11 cellular contexts compared by ENCODE assay signal in the genomic region with DNA sequence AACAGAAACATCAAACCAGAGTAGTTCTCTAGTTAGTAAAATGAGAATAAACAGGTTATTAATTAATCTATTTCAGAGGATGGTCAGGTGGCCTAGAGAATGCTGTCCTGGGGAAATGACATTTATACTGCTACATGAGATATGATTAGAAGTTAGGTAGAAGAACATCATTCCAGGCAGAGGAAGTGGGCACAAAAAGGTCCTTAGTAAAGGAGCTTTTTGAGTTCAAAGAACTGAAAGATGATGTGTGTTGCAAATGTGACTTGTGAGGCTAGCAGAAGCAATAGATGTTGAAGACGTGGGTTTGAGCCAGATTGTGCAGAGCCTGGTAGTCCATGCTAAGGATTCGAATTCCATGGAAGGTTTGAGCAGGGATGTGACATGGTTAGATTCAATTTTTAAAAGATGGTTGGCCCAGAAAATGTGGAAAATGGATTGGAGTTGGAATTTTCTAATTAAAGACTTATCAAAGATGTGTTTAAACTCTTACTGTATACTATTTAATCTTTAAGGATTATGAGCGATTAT. TPM values are rescaled to one million over a fixed set of nuclear protein-coding genes. Genes with fewer than 3 reads are reported as not detected.
DNase-seq lines count a peak whose midpoint lies in the region; ATAC-seq and TF ChIP-seq lines count a peak whose summit lies in the region.
"Had no signal": no experiment of that assay in that cellular context is flagged by ENCODE, and none has a peak within 500 bp of the region (broad histone marks: within the 10 kb centered on the region; RNA-seq: fewer than 3 reads in every experiment).

No MANE protein-coding gene starts in this region.

- H3K36me3 Mint-ChIP-seq in activated naive CD4-positive, alpha-beta T cell treated with anti-CD3 and anti-CD28 coated beads, Interleukin-2, amount 50 U/mL, for 24 hours = peaks cover 5% of the 10 kb centered on the region
- H3K36me3 Mint-ChIP-seq in type B pancreatic cell = peaks cover 17% of the 10 kb centered on the region

- peaks cover 3 to 16% of the 10 kb centered on the region in 2 experiments; a peak in 3 of 4 replicates for H3K4me1 ChIP-seq in SK-N-SH (ENCODE audit: control insufficient read depth in 1 of 2, insufficient read depth in 2 of 2, low read depth in 1 of 2, low read length in 1 of 2)
- peaks cover 5% of the 10 kb centered on the region for H3K4me1 ChIP-seq in fibroblast of lung (ENCODE audit: control insufficient read depth, extremely low read depth, insufficient read depth, low read length)

- WGBS in SK-N-SH (ENCODE audit: low lambda C conversion rate) = 35% methylated on average over 3 of the region's 3 CpGs

- peaks cover 73% of the 10 kb centered on the region for H4K20me1 ChIP-seq in SK-N-SH (ENCODE audit: insufficient read depth)
- H4K20me1 ChIP-seq in fibroblast of lung (ENCODE audit: control insufficient read depth, extremely low read depth, insufficient read depth, low read length) = no peaks in the 10 kb centered on the region

- peak overlapping the region; percentile 78 for H3K4me3 Mint-ChIP-seq in activated naive CD4-positive, alpha-beta T cell treated with anti-CD3 and anti-CD28 coated beads, Interleukin-2, amount 50 U/mL, for 24 hours
- peak overlapping the region; percentile 30 for H3K4me3 Mint-ChIP-seq in type B pancreatic cell

- POLR2A ChIA-PET in SK-N-SH (lab: Yijun Ruan, JAX) = no interaction called here

- H3K4me3 ChIP-seq in SK-N-SH (ENCODE audit: low read depth in 2 of 2, low read length in 1 of 2) (no peak overlapping the region), fibroblast of lung (replicated peaks in 1 of 4; ENCODE audit: control extremely low read depth in 1 of 4, insufficient read depth in 1 of 4, low read depth in 3 of 4, low read length in 4 of 4) (no peak overlapping the region)
- H3K4me3 ChIP-seq: lung, tibial nerve had no signal

- H3K9ac ChIP-seq in SK-N-SH (no peak overlapping the region), fibroblast of lung (ENCODE audit: insufficient read depth, low read length) (no peak overlapping the region)

- H3K27ac ChIP-seq in SK-N-SH (ENCODE audit: low read depth in 2 of 2, low read length in 1 of 2) (peak overlapping the region; percentile 64 to 78), fibroblast of lung (ENCODE audit: insufficient read depth, low read length) (peak overlapping the region; percentile 71)

- peak overlapping the region; percentile 36; the same call in 1 of the 2 replicates for H3K4me2 ChIP-seq in SK-N-SH
- H3K4me2 ChIP-seq in fibroblast of lung (ENCODE audit: extremely low read depth, insufficient read depth, low read length) = peak overlapping the region; percentile 52

- H3K4me1 Mint-ChIP-seq in activated naive CD4-positive, alpha-beta T cell treated with anti-CD3 and anti-CD28 coated beads, Interleukin-2, amount 50 U/mL, for 24 hours = peaks cover 73% of the 10 kb centered on the region
- H3K4me1 Mint-ChIP-seq in type B pancreatic cell (ENCODE audit: unreplicated experiment) = peaks cover 17% of the 10 kb centered on the region

- H3F3A ChIP-seq in SK-N-SH (replicated peaks; ENCODE audit: insufficient read depth) = peaks cover 56% of the 10 kb centered on the region

- no peaks in the 10 kb centered on the region for H3K9me2 ChIP-seq in SK-N-SH

- H2AFZ ChIP-seq in SK-N-SH (ENCODE audit: low read depth) = no peak overlapping the region
- no peak overlapping the region for H2AFZ ChIP-seq in fibroblast of lung (ENCODE audit: low read length)

- no peak for ATAC-seq in GM18870 (IDR thresholded peaks at IDR 0.05; ENCODE audit: unreplicated experiment)

- H3K36me3 ChIP-seq in SK-N-SH (replicated peaks in 1 of 2; ENCODE audit: control insufficient read depth in 1 of 2, insufficient read depth in 2 of 2, low read length in 1 of 2) (peaks cover 0 to 6% of the 10 kb centered on the region in 2 experiments), fibroblast of lung (ENCODE audit: control insufficient read depth, insufficient read depth, low read length) (no peaks in the 10 kb centered on the region)

- DNase-seq in activated naive CD4-positive, alpha-beta T cell (lab: John Stamatoyannopoulos, UW) = no peak
- no peak for DNase-seq in SK-N-SH
- DNase-seq in fibroblast of lung (ENCODE audit: low read depth in 2 of 2) = no peak
- no peak for DNase-seq in type B pancreatic cell (ENCODE audit: extremely low spot score, unreplicated experiment)
- no peak for DNase-seq in kidney tubule cell (ENCODE audit: low spot score)
- no peak for DNase-seq in mucosa of gallbladder (ENCODE audit: low spot score)
- DNase-seq: NCI-H1048 had no signal

- H3K79me2 ChIP-seq in SK-N-SH (ENCODE audit: insufficient read depth) (peaks cover 96% of the 10 kb centered on the region), fibroblast of lung (ENCODE audit: control insufficient read depth, insufficient read depth, low read length) (peaks cover 62% of the 10 kb centered on the region)

- H3K9me3 Mint-ChIP-seq in activated naive CD4-positive, alpha-beta T cell treated with anti-CD3 and anti-CD28 coated beads, Interleukin-2, amount 50 U/mL, for 24 hours = no peaks in the 10 kb centered on the region
- no peaks in the 10 kb centered on the region for H3K9me3 Mint-ChIP-seq in type B pancreatic cell

- H3K27me3 ChIP-seq in SK-N-SH (ENCODE audit: insufficient read depth) (no peaks in the 10 kb centered on the region), fibroblast of lung (ENCODE audit: control insufficient read depth, insufficient read depth, low read length) (no peaks in the 10 kb centered on the region)
- H3K27me3 ChIP-seq: tibial nerve had no signal

- H3K9me3 ChIP-seq in SK-N-SH = no peaks in the 10 kb centered on the region
- H3K9me3 ChIP-seq in fibroblast of lung (ENCODE audit: control insufficient read depth, insufficient read depth, low read depth, low read length) = no peaks in the 10 kb centered on the region
- H3K9me3 ChIP-seq: tibial nerve had no signal

- no peak for TF ChIP-seq CTCF in SK-N-SH (IDR thresholded peaks at IDR 0.05)
- TF ChIP-seq CTCF in fibroblast of lung (conservative IDR thresholded peaks at IDR 0.05 in 1 of 2, IDR thresholded peaks at IDR 0.05 in 1 of 2; ENCODE audit: low read depth in 1 of 2, low read length in 2 of 2) = no peak
- no peak for TF ChIP-seq CTCF in type B pancreatic cell (conservative IDR thresholded peaks at IDR 0.05)

- H3K27me3 Mint-ChIP-seq in activated naive CD4-positive, alpha-beta T cell treated with anti-CD3 and anti-CD28 coated beads, Interleukin-2, amount 50 U/mL, for 24 hours = no peaks in the 10 kb centered on the region
- H3K27me3 Mint-ChIP-seq in type B pancreatic cell = no peaks in the 10 kb centered on the region

- TF ChIP-seq RAD21 in SK-N-SH (IDR thresholded peaks at IDR 0.05; ENCODE audit: low read length) = no peak

- peak overlapping the region; percentile 91 for H3K27ac Mint-ChIP-seq in activated naive CD4-positive, alpha-beta T cell treated with anti-CD3 and anti-CD28 coated beads, Interleukin-2, amount 50 U/mL, for 24 hours
- H3K27ac Mint-ChIP-seq in type B pancreatic cell = peak overlapping the region; percentile 82

- TF ChIP-seq EP300 in SK-N-SH (IDR thresholded peaks at IDR 0.05; ENCODE audit: borderline replicate concordance in 1 of 2, low read depth in 1 of 2, low read length in 1 of 2) = no peak

- CTCF ChIA-PET in SK-N-SH (lab: Yijun Ruan, JAX) = interaction anchor here (0.8 to 1.4 kb wide), 3 partner anchors 8 to 77 kb away, joined by 3 read pairs; no protein-coding TSS in a partner anchor

TF ChIP-seq in SK-N-SH, 30 proteins besides CTCF, POLR2A, EP300 and RAD21 (continues in another document):
- TF ChIP-seq, protein P1, sequence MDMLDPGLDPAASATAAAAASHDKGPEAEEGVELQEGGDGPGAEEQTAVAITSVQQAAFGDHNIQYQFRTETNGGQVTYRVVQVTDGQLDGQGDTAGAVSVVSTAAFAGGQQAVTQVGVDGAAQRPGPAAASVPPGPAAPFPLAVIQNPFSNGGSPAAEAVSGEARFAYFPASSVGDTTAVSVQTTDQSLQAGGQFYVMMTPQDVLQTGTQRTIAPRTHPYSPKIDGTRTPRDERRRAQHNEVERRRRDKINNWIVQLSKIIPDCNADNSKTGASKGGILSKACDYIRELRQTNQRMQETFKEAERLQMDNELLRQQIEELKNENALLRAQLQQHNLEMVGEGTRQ (IDR thresholded peaks at IDR 0.05; ENCODE audit: borderline replicate concordance, low read depth, low read length) = no peak
- TF ChIP-seq TCF12 (IDR thresholded peaks at IDR 0.05) = no peak
- no peak for TF ChIP-seq MXI1 (IDR thresholded peaks at IDR 0.05; ENCODE audit: low read depth, low read length)
- no peak for TF ChIP-seq GATA2 (CRISPR knock-in tag; IDR thresholded peaks at IDR 0.05)
- TF ChIP-seq PBX3 (IDR thresholded peaks at IDR 0.05) = no peak
- no peak for TF ChIP-seq NRF1 (IDR thresholded peaks at IDR 0.05; ENCODE audit: low read depth, low read length)
- TF ChIP-seq RFX5 (IDR thresholded peaks at IDR 0.05; ENCODE audit: low read length) = no peak
- no peak for TF ChIP-seq RXRA (IDR thresholded peaks at IDR 0.05; ENCODE audit: borderline replicate concordance, low read depth)
- no peak for TF ChIP-seq SMC3 (IDR thresholded peaks at IDR 0.05; ENCODE audit: low read depth, low read length)

RNA-seq across cellular contexts. Expression of gene RAB10, which starts 34.2 kb away (rescaled TPM):
- polyA plus RNA-seq in SK-N-SH (2012; rRNA removed) (47.5 and 57.5 TPM in 2 replicates), fibroblast of lung (253 and 255 TPM in 2 replicates)
- polyA plus RNA-seq in SK-N-SH (2012; cell fraction: cytosol; rRNA removed) = 67.5 and 114 TPM in 2 replicates
- polyA plus RNA-seq in SK-N-SH (2012; cell fraction: nucleus; rRNA removed) = 40.9 and 56.5 TPM in 2 replicates
- total RNA-seq in fibroblast of lung (94.1 and 105 TPM in 2 replicates), type B pancreatic cell (ENCODE audit: low replicate concordance) (143 and 186 TPM in 2 replicates), mucosa of gallbladder (173 TPM)
- polyA plus RNA-seq in fibroblast of lung (2012) = 126 and 137 TPM in 2 replicates
- polyA minus RNA-seq in fibroblast of lung (ENCODE audit: low replicate concordance) = 9.9 and 10.5 TPM in 2 replicates
